9 cellular contexts compared by ENCODE assay signal in the genomic region with DNA sequence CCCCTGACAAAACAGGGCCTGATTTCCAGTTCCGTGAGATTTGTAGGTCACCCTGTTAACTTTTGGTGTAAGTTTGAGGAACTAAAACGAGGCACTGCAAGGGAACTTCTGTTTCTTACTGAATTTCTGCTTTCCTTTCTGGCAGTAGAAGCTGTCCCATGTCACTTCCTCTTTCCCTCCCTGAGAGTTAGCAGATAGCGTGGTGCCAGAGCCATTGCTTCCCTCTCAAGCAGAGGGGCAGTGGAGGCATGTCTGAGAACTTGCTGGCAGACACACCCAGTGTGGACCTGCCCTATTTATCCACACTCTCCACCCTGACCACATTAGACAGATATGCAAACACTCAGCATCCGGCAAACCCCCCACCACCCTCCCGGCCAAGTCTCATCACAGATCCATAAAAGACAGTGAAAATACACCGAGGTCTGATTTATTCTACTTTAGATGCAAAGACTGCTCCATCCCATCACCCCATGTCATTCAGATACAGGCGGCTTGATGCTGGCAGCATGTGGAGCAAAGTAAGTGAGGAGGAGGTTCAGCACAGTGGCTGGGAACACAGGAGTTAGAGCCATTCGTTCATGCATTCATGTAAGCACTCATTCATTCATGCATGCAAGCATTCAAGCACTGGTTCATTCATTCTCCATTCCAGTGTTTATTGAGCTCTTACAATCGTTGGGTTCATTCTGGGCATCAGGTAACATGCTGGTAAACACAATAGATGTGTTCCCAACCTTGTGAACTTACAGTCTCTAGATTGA.
DNase-seq lines count a peak whose midpoint lies in the region; ATAC-seq and TF ChIP-seq lines count a peak whose summit lies in the region.
"Had no signal": no experiment of that assay in that cellular context is flagged by ENCODE, and none has a peak within 500 bp of the region (broad histone marks: within the 10 kb centered on the region; RNA-seq: fewer than 3 reads in every experiment).

No MANE protein-coding gene starts in this region.

- H3K9me3 ChIP-seq in right cardiac atrium (ENCODE audit: control insufficient read depth, low read length) (no peaks in the 10 kb centered on the region), MM.1S (replicated peaks; ENCODE audit: insufficient read depth, low read length) (no peaks in the 10 kb centered on the region)

- H3K4me2 ChIP-seq in MM.1S (ENCODE audit: low read depth, low read length): no peak overlapping the region

- H3K27me3 ChIP-seq in right cardiac atrium (ENCODE audit: control insufficient read depth, insufficient read depth) (no peaks in the 10 kb centered on the region), MM.1S (replicated peaks; ENCODE audit: insufficient read depth, low read length) (no peaks in the 10 kb centered on the region)

- ATAC-seq in HG02870 (IDR thresholded peaks at IDR 0.05; ENCODE audit: unreplicated experiment) (peak; percentile 65), right cardiac atrium (peak; percentile 89 to 91)

- H3K4me1 ChIP-seq in right cardiac atrium (ENCODE audit: control insufficient read depth, insufficient read depth, low read length): no peaks in the 10 kb centered on the region
- no peaks in the 10 kb centered on the region for H3K4me1 ChIP-seq in MM.1S (ENCODE audit: low read length)

- TF ChIP-seq CTCF in MM.1S (IDR thresholded peaks at IDR 0.05; ENCODE audit: low read length): no peak

- H3K9me2 ChIP-seq in MM.1S (replicated peaks; ENCODE audit: insufficient read depth, low read length): no peaks in the 10 kb centered on the region

- no peak overlapping the region for H3K4me3 ChIP-seq in right cardiac atrium (ENCODE audit: low read length)
- H3K4me3 ChIP-seq in MM.1S (ENCODE audit: low read length): no peak overlapping the region

- H3K36me3 ChIP-seq in MM.1S (replicated peaks; ENCODE audit: insufficient read depth, low read length): no peaks in the 10 kb centered on the region

- no peaks in the 10 kb centered on the region for H3K79me2 ChIP-seq in MM.1S (ENCODE audit: low read length)

- 32% methylated on average over 9 of the region's 9 CpGs for WGBS in right cardiac atrium

- no peaks in the 10 kb centered on the region for H3F3A ChIP-seq in MM.1S (ENCODE audit: insufficient read depth, low read length)

- H3K27ac ChIP-seq in right cardiac atrium (ENCODE audit: low read length): no peak overlapping the region
- H3K27ac ChIP-seq in MM.1S (ENCODE audit: low read length): no peak overlapping the region
- H3K27ac ChIP-seq: 22Rv1 had no signal

- peak; percentile 9 for DNase-seq in DMS153 treated with DMSO at 0.1 percent for 48 hours (lab: John Stamatoyannopoulos, UW; ENCODE audit: unreplicated experiment)
- no peak for DNase-seq in DMS153 (lab: John Stamatoyannopoulos, UW)
- DNase-seq in NOMO-1 treated with dmso at 0.1 percent for 144 hours (lab: John Stamatoyannopoulos, UW; ENCODE audit: unreplicated experiment): peak; percentile 88
- peak; percentile 38 to 71 (median 68) for DNase-seq in right cardiac atrium
- no peak for DNase-seq in HK-2 (ENCODE audit: unreplicated experiment)
- no peak for DNase-seq in MM.1S
- no peak for DNase-seq in superior temporal gyrus (ENCODE audit: extremely low spot score)

- H4K20me1 ChIP-seq in MM.1S (ENCODE audit: insufficient read depth, low read length): no peaks in the 10 kb centered on the region

- intact Hi-C loops in right cardiac atrium (cut with DNase I): no loop called here

- H2AFZ ChIP-seq in MM.1S (ENCODE audit: low read length): no peak overlapping the region

- no peak overlapping the region for H3K9ac ChIP-seq in MM.1S (ENCODE audit: low read length)

Comparison
In these comparisons a context has a peak if more than half of its experiments do, and no peak if none do; other contexts are left out.
1. DNase-seq: peak in DMS153 treated with DMSO at 0.1 percent for 48 hours (single experiment), NOMO-1 treated with dmso at 0.1 percent for 144 hours (single experiment) and right cardiac atrium (3 of 3); none in DMS153 (single experiment), HK-2 (single experiment), MM.1S (single experiment) and superior temporal gyrus (single experiment).